Comparison of ENCODE assay signal across 5 cellular contexts in genomic region chr2:18753722-18754121, GRCh38.
"Had no signal": no experiment of that assay in that cellular context is flagged by ENCODE, and none has a peak within 500 bp of the region (broad histone marks: within the 10 kb centered on the region; RNA-seq: fewer than 3 reads in every experiment).

No MANE protein-coding gene starts in this region.

- ATAC-seq: K562 had no signal

- H3K9ac ChIP-seq: KMS-11 had no signal

- DNase-seq: KG1 had no signal

- H3K36me3 Mint-ChIP-seq: IgD-negative memory B cell had no signal

- H3K4me2 ChIP-seq: KMS-11 had no signal

- H3K4me3 ChIP-seq: K562 had no signal

- H3K4me1 Mint-ChIP-seq: IgD-negative memory B cell had no signal

- H3K27ac ChIP-seq: HL-60, KMS-11 had no signal

- H3K27me3 Mint-ChIP-seq: IgD-negative memory B cell had no signal

- H3K27ac Mint-ChIP-seq: IgD-negative memory B cell had no signal

- H3K4me3 Mint-ChIP-seq: IgD-negative memory B cell had no signal

- H3K9me3 Mint-ChIP-seq: IgD-negative memory B cell had no signal
